18 cellular contexts compared by ENCODE assay signal in genomic region chr20:25355191-25355590, GRCh38. TPM values are rescaled to one million over a fixed set of nuclear protein-coding genes. Genes with fewer than 3 reads are reported as not detected.
DNase-seq lines count a peak whose midpoint lies in the region; ATAC-seq and TF ChIP-seq lines count a peak whose summit lies in the region.
"Had no signal": no experiment of that assay in that cellular context is flagged by ENCODE, and none has a peak within 500 bp of the region (broad histone marks: within the 10 kb centered on the region; RNA-seq: fewer than 3 reads in every experiment).

No MANE protein-coding gene starts in this region.

- H3K4me3 ChIP-seq in PC-3 (ENCODE audit: low read length) (no peak overlapping the region), spleen (no peak overlapping the region), neural progenitor cell (no peak overlapping the region)
- H3K4me3 ChIP-seq: prostate gland, SJSA1, upper lobe of left lung had no signal

- no TSS peak for BruUV-seq in PC-3 (replicated peaks; lab: Mats Ljungman, UMichigan)

- WGBS in spleen, 5 donors: 50 to 65% (median 60%) methylated on average over 3 of the region's 3 CpGs

- H3K27me3 Mint-ChIP-seq in neural progenitor cell (ENCODE audit: insufficient read depth, low read depth): no peaks in the 10 kb centered on the region
- H3K27me3 Mint-ChIP-seq: activated CD4-positive, alpha-beta T cell treated with anti-CD3 and anti-CD28 coated beads, Interleukin-2, amount 10 ng/mL, durations not matched to agents 24 days and 14 days; stimulated activated naive B cell treated with anti-CD40 and anti-IgM and Interleukin-4, amounts not matched to agents 10 μg/mL and 1 μg/mL and 100 μg/mL, for 72 hours had no signal

- DNase-seq in KBM-7: peak; percentile 43
- no peak for DNase-seq in PC-3
- peak; percentile 29 for DNase-seq in globus pallidus (ENCODE audit: low spot score)
- no peak for DNase-seq in spleen
- no peak for DNase-seq in neural progenitor cell (ENCODE audit: low spot score)
- no peak for DNase-seq in NCI-H1436 (lab: John Stamatoyannopoulos, UW)
- DNase-seq in activated CD8-positive, alpha-beta memory T cell treated with anti-CD3 and anti-CD28 coated beads, Interleukin-2, amount 50 U/mL, for 4 hours: no peak
- DNase-seq: activated CD4-positive, alpha-beta T cell treated with anti-CD3 and anti-CD28 coated beads, Interleukin-2, amount 10 ng/mL, durations not matched to agents 24 days and 14 days; activated T-cell treated with anti-CD3 and anti-CD28 coated beads, Interleukin-2, amount 50 U/mL, for 4 hours; central memory CD4-positive, alpha-beta T cell; DND-41; NCI-H187 treated with DMSO at 0.1 percent for 48 hours; stimulated activated naive B cell treated with anti-CD40 and anti-IgM and Interleukin-4, amounts not matched to agents 10 μg/mL and 1 μg/mL and 100 μg/mL, for 72 hours; T-helper 9 cell; upper lobe of left lung had no signal

- H3K9me3 Mint-ChIP-seq in neural progenitor cell: peaks cover 6% of the 10 kb centered on the region
- H3K9me3 Mint-ChIP-seq: activated CD4-positive, alpha-beta T cell treated with anti-CD3 and anti-CD28 coated beads, Interleukin-2, amount 10 ng/mL, durations not matched to agents 24 days and 14 days; activated T-cell treated with anti-CD3 and anti-CD28 coated beads, Interleukin-2, amount 50 U/mL, for 4 hours had no signal

- H3K36me3 ChIP-seq in PC-3 (ENCODE audit: low read depth, low read length) (no peaks in the 10 kb centered on the region), spleen (no peaks in the 10 kb centered on the region), neural progenitor cell (no peaks in the 10 kb centered on the region)
- H3K36me3 ChIP-seq: prostate gland, upper lobe of left lung had no signal

- no peak for TF ChIP-seq POLR2A in spleen (IDR thresholded peaks at IDR 0.05)

- intact Hi-C loops in PC-3 (cut with micrococcal nuclease) (loop anchor here (2.0 kb wide), 1 partner anchor 36 kb away; the partner anchor contains the start of gene ABHD12), spleen (cut with DNase I; ENCODE audit: low total_unique reads) (no loop called here)

- POLR2A ChIA-PET in PC-3 (lab: Charles Lee; ENCODE audit: unreplicated experiment): interaction anchor here (0.9 kb wide), 1 partner anchor 46 kb away, joined by 3 read pairs; no protein-coding TSS in a partner anchor

- H3K4me1 ChIP-seq in PC-3 (ENCODE audit: insufficient read depth, low read length) (peaks cover 27% of the 10 kb centered on the region), spleen (peaks cover 0 to 37% (median 14%) of the 10 kb centered on the region in 6 donors), neural progenitor cell (peaks cover 29% of the 10 kb centered on the region)

- ATAC-seq in PC-3: no peak
- ATAC-seq: activated T-cell treated with anti-CD3 and anti-CD28 coated beads, Interleukin-2, amount 50 U/mL, for 4 hours; stimulated activated naive B cell treated with anti-CD40 and anti-IgM and Interleukin-4, amounts not matched to agents 10 μg/mL and 1 μg/mL and 100 μg/mL, for 72 hours had no signal

- peaks cover 15% of the 10 kb centered on the region for H3K4me1 Mint-ChIP-seq in neural progenitor cell

- in situ Hi-C loops in KBM-7 (cut with MboI; ENCODE audit: low pct_unique_long_range_greater_than_20kb, low sequenced_read_pairs): no loop called here

- peaks cover 2% of the 10 kb centered on the region for H3K36me3 Mint-ChIP-seq in neural progenitor cell

- TF ChIP-seq CTCF in PC-3 (conservative IDR thresholded peaks at IDR 0.05; ENCODE audit: low read depth, low read length): no peak
- no peak for TF ChIP-seq CTCF in spleen (IDR thresholded peaks at IDR 0.05 in 8 of 11, conservative IDR thresholded peaks at IDR 0.05 in 3 of 11)
- no peak for TF ChIP-seq CTCF in neural progenitor cell (IDR thresholded peaks at IDR 0.05)

- H3K4me2 ChIP-seq in PC-3 (ENCODE audit: low read length): peak overlapping the region; percentile 66
- no peak overlapping the region for H3K4me2 ChIP-seq in neural progenitor cell

- CTCF ChIA-PET in PC-3 (lab: Charles Lee): no interaction called here

- no peak overlapping the region for H3K4me3 Mint-ChIP-seq in neural progenitor cell
- H3K4me3 Mint-ChIP-seq: activated CD4-positive, alpha-beta T cell treated with anti-CD3 and anti-CD28 coated beads, Interleukin-2, amount 10 ng/mL, durations not matched to agents 24 days and 14 days; activated T-cell treated with anti-CD3 and anti-CD28 coated beads, Interleukin-2, amount 50 U/mL, for 4 hours; stimulated activated naive B cell treated with anti-CD40 and anti-IgM and Interleukin-4, amounts not matched to agents 10 μg/mL and 1 μg/mL and 100 μg/mL, for 72 hours had no signal

- H3F3A ChIP-seq in PC-3 (ENCODE audit: low read length, unreplicated experiment): no peaks in the 10 kb centered on the region
- H3F3A ChIP-seq in neural progenitor cell (ENCODE audit: low read depth): peaks cover 13% of the 10 kb centered on the region

- peaks cover 38% of the 10 kb centered on the region for H3K79me2 ChIP-seq in PC-3 (ENCODE audit: low read length)
- H3K79me2 ChIP-seq in neural progenitor cell (ENCODE audit: low read depth): peaks cover 64% of the 10 kb centered on the region

- H3K27ac Mint-ChIP-seq in neural progenitor cell: no peak overlapping the region
- H3K27ac Mint-ChIP-seq: activated CD4-positive, alpha-beta T cell treated with anti-CD3 and anti-CD28 coated beads, Interleukin-2, amount 10 ng/mL, durations not matched to agents 24 days and 14 days; stimulated activated naive B cell treated with anti-CD40 and anti-IgM and Interleukin-4, amounts not matched to agents 10 μg/mL and 1 μg/mL and 100 μg/mL, for 72 hours had no signal

- H3K9me3 ChIP-seq in PC-3 (ENCODE audit: low read length) (no peaks in the 10 kb centered on the region), spleen (peaks cover 0 to 4% (median 0%) of the 10 kb centered on the region in 8 donors), neural progenitor cell (ENCODE audit: low read depth) (no peaks in the 10 kb centered on the region)
- H3K9me3 ChIP-seq: prostate gland, SJSA1, upper lobe of left lung had no signal

- H3K27me3 ChIP-seq in PC-3 (ENCODE audit: low read length): no peaks in the 10 kb centered on the region
- no peaks in the 10 kb centered on the region for H3K27me3 ChIP-seq in spleen (replicated peaks in 1 of 7)
- no peaks in the 10 kb centered on the region for H3K27me3 ChIP-seq in neural progenitor cell
- H3K27me3 ChIP-seq: SJSA1, upper lobe of left lung had no signal

- no peaks in the 10 kb centered on the region for H3K9me2 ChIP-seq in PC-3 (replicated peaks; ENCODE audit: low read length)

- H2AFZ ChIP-seq in PC-3 (ENCODE audit: low read length): no peak overlapping the region
- H2AFZ ChIP-seq in neural progenitor cell (replicated peaks): no peak overlapping the region

- H4K20me1 ChIP-seq in PC-3 (ENCODE audit: low read length) (no peaks in the 10 kb centered on the region), neural progenitor cell (ENCODE audit: low read depth) (peaks cover 57% of the 10 kb centered on the region)

- no peak overlapping the region for H3K9ac ChIP-seq in PC-3 (ENCODE audit: low read length)
- no peak overlapping the region for H3K9ac ChIP-seq in neural progenitor cell

- H3K27ac ChIP-seq in PC-3 (ENCODE audit: low read length) (peak overlapping the region; percentile 57; the same call in 1 of the 2 replicates), spleen (peak overlapping the region in 5 of 8 donors; percentile 26 to 54 (median 50)), neural progenitor cell (no peak overlapping the region)
- H3K27ac ChIP-seq: HL-60, prostate gland, SJSA1, upper lobe of left lung had no signal

RNA-seq across cellular contexts. Expression of gene ABHD12, which starts 35.4 kb away (rescaled TPM):
- 48.3 and 64.2 TPM in 2 replicates for total RNA-seq in PC-3 (2014; rRNA removed)
- 10 to 100 TPM; 21.5 to 36.9 (median 26.7) TPM for total RNA-seq in spleen
- 10 to 100 TPM; 16.1 to 20.0 (median 19.4) TPM for polyA plus RNA-seq in spleen
- 20.8 and 29.8 TPM in 2 replicates for total RNA-seq in neural progenitor cell (ENCODE audit: low replicate concordance)

RNA-seq across cellular contexts. Expression of gene GINS1, which starts 52.3 kb away (rescaled TPM):
- total RNA-seq in PC-3 (2014; rRNA removed) (27.5 and 28.1 TPM in 2 replicates), spleen (1 to 10 TPM; 1.4 to 3.9 (median 2.8) TPM), neural progenitor cell (ENCODE audit: low replicate concordance) (51.4 and 69.6 TPM in 2 replicates)
- polyA plus RNA-seq in spleen: 1 to 10 TPM in 2 of 3 donors, under 1 TPM in 1; 0.85 to 2.9 (median 2.4) TPM

Comparison
In these comparisons a context has a peak if more than half of its experiments do, and no peak if none do; other contexts are left out.
1. DNase-seq: peak in KBM-7 (single experiment) and globus pallidus (single experiment); none in PC-3 (single experiment), spleen (single experiment), neural progenitor cell (single experiment), NCI-H1436 (single experiment) and activated CD8-positive, alpha-beta memory T cell treated with anti-CD3 and anti-CD28 coated beads, Interleukin-2, amount 50 U/mL, for 4 hours (single experiment).